In the genomic region with DNA sequence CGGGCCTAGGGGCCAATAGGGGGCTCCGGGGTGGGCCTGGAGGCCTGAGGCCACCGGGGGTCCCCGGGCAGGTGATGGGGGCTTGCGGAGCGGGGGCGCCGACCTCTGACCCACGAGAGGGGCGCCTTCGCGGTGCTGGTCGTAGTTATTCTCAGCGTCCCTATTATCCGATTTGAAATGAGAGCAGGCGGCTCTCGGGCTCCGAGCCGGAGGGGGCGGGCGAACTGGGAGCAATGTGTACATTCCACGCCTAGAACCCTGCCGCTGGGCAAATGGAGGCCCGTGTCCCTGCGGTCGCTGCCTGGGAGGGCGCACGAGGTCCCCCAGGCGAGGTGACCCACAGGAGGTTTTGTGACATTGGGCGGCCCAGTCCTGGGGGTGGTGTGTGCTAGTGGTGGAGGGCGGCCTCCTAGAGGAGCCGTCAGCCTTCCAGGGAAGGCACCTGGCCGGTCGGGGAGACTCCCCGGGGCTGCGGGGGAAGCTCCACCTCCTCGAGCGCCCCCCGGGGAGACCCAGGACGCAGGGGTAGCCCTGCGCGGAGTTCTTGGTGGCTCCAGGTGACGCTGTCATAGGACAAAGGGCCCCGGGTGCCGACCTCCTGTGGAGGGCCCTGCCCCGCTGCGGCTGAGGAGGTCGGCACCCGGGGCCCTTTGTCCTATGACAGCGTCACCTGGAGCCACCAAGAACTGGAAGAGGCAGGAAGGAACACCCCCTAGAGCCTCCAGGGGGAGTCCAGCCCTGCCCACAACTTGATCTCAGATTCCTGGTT, we compare ENCODE assay signal across 8 cellular contexts.
A peak's percentile ranks its signal among the peaks of the same experiment; 100 is the strongest.
DNase-seq lines count a peak whose midpoint lies in the region; ATAC-seq, FAIRE-seq and TF ChIP-seq lines count a peak whose summit lies in the region.

No MANE protein-coding gene starts in this region.

- H3K9me2 ChIP-seq in Loucy (replicated peaks; ENCODE audit: low read depth, low read length): no peaks in the 10 kb centered on the region

- H3K27me3 ChIP-seq in A673 (replicated peaks; ENCODE audit: insufficient read depth, low read depth, low read length, poor library complexity) (no peaks in the 10 kb centered on the region), Loucy (ENCODE audit: insufficient read depth, low read length, poor library complexity, severe bottlenecking) (no peaks in the 10 kb centered on the region), bronchial epithelial cell (ENCODE audit: control insufficient read depth, insufficient read depth, low read length) (no peaks in the 10 kb centered on the region)

- no peak overlapping the region for H2AFZ ChIP-seq in Loucy (ENCODE audit: low read length)

- ATAC-seq in GM18511 (IDR thresholded peaks at IDR 0.05; ENCODE audit: unreplicated experiment): peak; percentile 12

- peak; percentile 66 for DNase-seq in A673 (ENCODE audit: low spot score)
- DNase-seq in T-helper 9 cell: peak; percentile 20
- DNase-seq in bronchial epithelial cell (ENCODE audit: low read depth): no peak
- DNase-seq in kidney tubule cell (ENCODE audit: low spot score): peak; percentile 63
- DNase-seq in stimulated activated CD4-positive, alpha-beta T cell treated with anti-CD3 and anti-CD28 coated beads, Interleukin-2, amount 100 ng/mL, for 24 hours: peak; percentile 30 to 48
- no peak for DNase-seq in medulla oblongata (ENCODE audit: extremely low spot score)

- H4K20me1 ChIP-seq in Loucy (ENCODE audit: insufficient read depth, low read length, poor library complexity, severe bottlenecking): no peaks in the 10 kb centered on the region

- TF ChIP-seq CTCF in A673 (conservative IDR thresholded peaks at IDR 0.05; ENCODE audit: low read depth, low read length) (no peak), Loucy (conservative IDR thresholded peaks at IDR 0.05; ENCODE audit: low read length) (no peak), bronchial epithelial cell (IDR thresholded peaks at IDR 0.05; ENCODE audit: insufficient read depth, low read length, severe bottlenecking) (no peak)

- peak overlapping the region; percentile 71 for H3K4me2 ChIP-seq in Loucy (ENCODE audit: low read depth, low read length, poor library complexity, severe bottlenecking)

- peak overlapping the region; percentile 83 for H3K9ac ChIP-seq in Loucy (ENCODE audit: low read depth, low read length, poor library complexity, severe bottlenecking)

- peak overlapping the region; percentile 87 for H3K27ac ChIP-seq in A673 (ENCODE audit: low read depth, low read length, poor library complexity, severe bottlenecking)

- CTCF ChIA-PET in A673 (lab: Charles Lee): no interaction called here

- intact Hi-C loops in A673 (cut with micrococcal nuclease; ENCODE audit: unreplicated experiment): no loop called here

- BruUV-seq in A673 (replicated peaks; lab: Mats Ljungman, UMichigan): no TSS peak

- POLR2A ChIA-PET in A673 (lab: Charles Lee; ENCODE audit: low non-redundant PET): no interaction called here

- H3K79me2 ChIP-seq in Loucy (ENCODE audit: insufficient read depth, low read length): 0 out of 2 replicates have a peak, but pooled peaks cover 4% of the 10 kb centered on the region

- FAIRE-seq in bronchial epithelial cell (lab: Jason Lieb, UNC): no peak

- peak overlapping the region; percentile 68 for H3K4me3 ChIP-seq in A673 (ENCODE audit: low read depth, low read length, poor library complexity, severe bottlenecking)
- peak overlapping the region; percentile 77 for H3K4me3 ChIP-seq in Loucy (ENCODE audit: low read length, poor library complexity, severe bottlenecking)
- peak overlapping the region; percentile 59 for H3K4me3 ChIP-seq in bronchial epithelial cell (ENCODE audit: low read depth, low read length)

- no peaks in the 10 kb centered on the region for H3F3A ChIP-seq in Loucy (ENCODE audit: low read depth)

- peaks cover 16% of the 10 kb centered on the region for H3K36me3 ChIP-seq in A673 (ENCODE audit: insufficient read depth, low read length, poor library complexity, severe bottlenecking)
- H3K36me3 ChIP-seq in Loucy (ENCODE audit: insufficient read depth, low read length): peaks cover 13% of the 10 kb centered on the region; the same call in 1 of the 2 replicates
- H3K36me3 ChIP-seq in bronchial epithelial cell (ENCODE audit: control insufficient read depth, insufficient read depth, low read length): no peaks in the 10 kb centered on the region

- no peaks in the 10 kb centered on the region for H3K4me1 ChIP-seq in A673 (ENCODE audit: insufficient read depth, low read length, poor library complexity, severe bottlenecking)
- peaks cover 8% of the 10 kb centered on the region for H3K4me1 ChIP-seq in Loucy (ENCODE audit: insufficient read depth, low read length, poor library complexity, severe bottlenecking)

- no peaks in the 10 kb centered on the region for H3K9me3 ChIP-seq in A673 (ENCODE audit: low read depth, low read length, poor library complexity, severe bottlenecking)
- H3K9me3 ChIP-seq in Loucy (ENCODE audit: insufficient read depth, low read depth, low read length): no peaks in the 10 kb centered on the region

Comparison
In these comparisons a context has a peak if more than half of its experiments do, and no peak if none do; other contexts are left out.
1. DNase-seq: peak in A673 (single experiment), T-helper 9 cell (single experiment), kidney tubule cell (single experiment) and stimulated activated CD4-positive, alpha-beta T cell treated with anti-CD3 and anti-CD28 coated beads, Interleukin-2, amount 100 ng/mL, for 24 hours (2 of 2); none in bronchial epithelial cell (single experiment) and medulla oblongata (single experiment).
2. Peak in every context shown above with its lines, with median percentiles within 50 percentile points of each other: H3K4me3 ChIP-seq.